8 cellular contexts compared by ENCODE assay signal in the genomic region with DNA sequence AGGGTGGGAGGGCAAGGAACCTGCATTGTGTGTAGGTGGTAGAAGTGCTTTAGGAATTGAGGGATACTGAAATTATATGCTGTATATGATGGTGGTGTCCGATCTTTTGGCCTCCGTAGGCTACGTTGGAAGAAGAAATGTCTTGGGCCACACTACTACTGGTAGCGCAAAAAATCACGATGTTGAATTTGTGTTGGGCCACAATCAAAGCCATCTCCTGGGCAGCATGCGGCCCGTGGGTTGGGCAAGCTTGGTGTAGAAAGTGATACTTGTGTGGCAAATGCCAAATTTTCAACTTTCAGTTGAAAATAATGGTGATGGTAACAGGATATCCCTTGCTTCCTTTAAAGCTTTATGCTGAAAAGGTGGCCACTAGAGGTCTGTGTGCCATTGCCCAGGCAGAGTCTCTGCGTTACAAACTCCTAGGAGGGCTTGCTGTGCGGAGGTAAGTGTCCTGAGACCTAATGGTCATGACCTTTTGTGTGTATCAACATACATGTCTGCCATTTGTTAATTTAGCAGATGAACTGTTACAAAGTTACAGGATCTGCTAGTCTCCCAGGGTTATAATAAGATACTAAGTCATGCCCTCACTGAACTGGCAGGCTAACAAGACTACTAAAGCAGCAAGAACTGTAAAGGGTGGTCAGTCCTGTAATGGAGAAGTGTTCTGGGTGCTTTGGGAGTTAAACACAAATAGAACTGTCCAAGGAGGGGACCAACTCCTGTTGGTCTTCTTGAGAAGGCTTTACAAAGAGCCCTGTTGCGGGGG. TPM values are rescaled to one million over a fixed set of nuclear protein-coding genes. Genes with fewer than 3 reads are reported as not detected.
DNase-seq lines count a peak whose midpoint lies in the region; ATAC-seq and TF ChIP-seq lines count a peak whose summit lies in the region.

No MANE protein-coding gene starts in this region.

- H3K79me2 ChIP-seq in DND-41 (ENCODE audit: insufficient read depth, low read length), result peaks cover 71% of the 10 kb centered on the region

- H3K36me3 ChIP-seq in DND-41 (ENCODE audit: insufficient read depth, low read length) (peaks cover 77% of the 10 kb centered on the region), MG63 (peaks cover 77% of the 10 kb centered on the region), transverse colon (peaks cover 0 to 53% (median 20%) of the 10 kb centered on the region in 4 donors)

- H3K9me3 ChIP-seq in DND-41 (ENCODE audit: insufficient read depth, low read length, severe bottlenecking) (no peaks in the 10 kb centered on the region), MG63 (no peaks in the 10 kb centered on the region), transverse colon (no peaks in the 10 kb centered on the region)

- H3K4me2 ChIP-seq in DND-41 (ENCODE audit: insufficient read depth, low read length), result peak overlapping the region; percentile 77

- in situ Hi-C loops in transverse colon (cut with MboI; ENCODE audit: low pct_ligation_motif_present in 1 of 4, low pct_unique_long_range_greater_than_20kb in 1 of 4, low sequenced_read_pairs in 3 of 4), result no loop called here

- no peak overlapping the region for H3K27ac ChIP-seq in DND-41 (ENCODE audit: low read length)
- no peak overlapping the region for H3K27ac ChIP-seq in transverse colon

- peaks cover 70% of the 10 kb centered on the region for H3K36me3 Mint-ChIP-seq in nephron progenitor cell (ENCODE audit: low read depth)

- WGBS in transverse colon (ENCODE audit: low coverage in 1 of 2), 2 donors, result 82 to 93% methylated on average over 6 to 10 of the region's 10 CpGs

- H3K4me3 ChIP-seq in DND-41 (ENCODE audit: low read depth in 1 of 2, low read length in 2 of 2) (peak overlapping the region in 1 of 2 experiments; percentile 79; a peak in 2 of 4 replicates), MG63 (peak overlapping the region; percentile 82), choroid plexus epithelial cell (ENCODE audit: low read depth, low read length) (peak overlapping the region; percentile 3), transverse colon (no peak overlapping the region)

- intact Hi-C loops in transverse colon (cut with DNase I; ENCODE audit: low total_unique reads), result no loop called here

- ATAC-seq in DND-41 (ENCODE audit: insufficient read depth, low read depth) (no peak), GM18867 (IDR thresholded peaks at IDR 0.05; ENCODE audit: unreplicated experiment) (no peak)

- TF ChIP-seq CTCF in DND-41 (IDR thresholded peaks at IDR 0.05; ENCODE audit: borderline replicate concordance, extremely low read depth, low read length, poor library complexity, severe bottlenecking), result peak; percentile 27
- TF ChIP-seq CTCF in choroid plexus epithelial cell (conservative IDR thresholded peaks at IDR 0.05; ENCODE audit: low read depth, low read length), result peak; percentile 22
- TF ChIP-seq CTCF in nephron progenitor cell (IDR thresholded peaks at IDR 0.05), result no peak
- no peak for TF ChIP-seq CTCF in transverse colon (IDR thresholded peaks at IDR 0.05)

- H3K27me3 Mint-ChIP-seq in nephron progenitor cell (ENCODE audit: low read depth, poor library complexity), result peaks cover 8% of the 10 kb centered on the region

- H3K9me3 Mint-ChIP-seq in nephron progenitor cell, result no peaks in the 10 kb centered on the region

- peaks cover 36% of the 10 kb centered on the region for H3K4me1 Mint-ChIP-seq in nephron progenitor cell

- DNase-seq in DND-41, result no peak
- no peak for DNase-seq in MG63
- no peak for DNase-seq in choroid plexus epithelial cell (ENCODE audit: low read depth)
- no peak for DNase-seq in nephron progenitor cell
- DNase-seq in HT-29 (ENCODE audit: low spot score), result no peak
- no peak for DNase-seq in transverse colon
- no peak for DNase-seq in GF-D8 (lab: John Stamatoyannopoulos, UW)

- H3K4me1 ChIP-seq in DND-41 (ENCODE audit: insufficient read depth, low read length) (peaks cover 46% of the 10 kb centered on the region), transverse colon (peaks cover 9 to 22% (median 18%) of the 10 kb centered on the region in 4 donors)

- TF ChIP-seq EP300 in transverse colon (IDR thresholded peaks at IDR 0.05; ENCODE audit: low read depth), result no peak

- H3K9ac ChIP-seq in DND-41 (ENCODE audit: low read depth, low read length), result peak overlapping the region; percentile 82; the same call in 1 of the 2 replicates

- peak overlapping the region; percentile 100 for H3K4me3 Mint-ChIP-seq in nephron progenitor cell

- no peak overlapping the region for H2AFZ ChIP-seq in DND-41 (ENCODE audit: low read depth, low read length)

- no peak for TF ChIP-seq POLR2A in transverse colon (IDR thresholded peaks at IDR 0.05)

- peaks cover 62% of the 10 kb centered on the region for H4K20me1 ChIP-seq in DND-41 (ENCODE audit: insufficient read depth, low read length)

- H3K27ac Mint-ChIP-seq in nephron progenitor cell, result peak overlapping the region; percentile 73

- H3K27me3 ChIP-seq in DND-41 (ENCODE audit: insufficient read depth, low read length, poor library complexity), result no peaks in the 10 kb centered on the region
- no peaks in the 10 kb centered on the region for H3K27me3 ChIP-seq in MG63
- no peaks in the 10 kb centered on the region for H3K27me3 ChIP-seq in transverse colon

RNA-seq across cellular contexts. Expression of gene RPS3, which starts 2.9 kb away (rescaled TPM):
- 2,205 and 3,444 TPM in 2 replicates for total RNA-seq in MG63 (2014; rRNA removed; shearing (Covaris generic); ENCODE audit: low replicate concordance)
- 2,617 and 2,815 TPM in 2 replicates for total RNA-seq in HT-29 (2014; rRNA removed; shearing (Covaris generic))
- 1,000 to 10,000 TPM in 1 of 4 donors, 100 to 1,000 TPM in 3; 492 to 1,045 (median 813) TPM for total RNA-seq in transverse colon

RNA-seq across cellular contexts. Expression of gene KLHL35, which starts 30.8 kb away (rescaled TPM):
- 0.12 and 3.9 TPM in 2 replicates for total RNA-seq in MG63 (2014; rRNA removed; shearing (Covaris generic); ENCODE audit: low replicate concordance)
- total RNA-seq in HT-29 (2014; rRNA removed; shearing (Covaris generic)), result 20.5 and 23.5 TPM in 2 replicates
- total RNA-seq in transverse colon, result under 1 TPM in 2 of 4 donors, not detected in 2; 0.27 to 0.32 TPM

RNA-seq across cellular contexts. Expression of gene ARRB1, which starts 50.7 kb away (rescaled TPM):
- total RNA-seq in MG63 (2014; rRNA removed; shearing (Covaris generic); ENCODE audit: low replicate concordance), result 8.0 and 17.2 TPM in 2 replicates
- 28.6 and 33.5 TPM in 2 replicates for total RNA-seq in HT-29 (2014; rRNA removed; shearing (Covaris generic))
- total RNA-seq in transverse colon, result 10 to 100 TPM; 55.7 to 88.2 (median 78.0) TPM

Comparison
In these comparisons a context has a peak if more than half of its experiments do, and no peak if none do; other contexts are left out.
1. H3K4me3 ChIP-seq: peak in MG63 (single experiment) and choroid plexus epithelial cell (single experiment); none in transverse colon (0 of 4).
2. CTCF ChIP-seq: peak in DND-41 (single experiment) and choroid plexus epithelial cell (single experiment); none in nephron progenitor cell (single experiment) and transverse colon (0 of 5).